ENCODE assay signal across 1 cellular context in the genomic region with DNA sequence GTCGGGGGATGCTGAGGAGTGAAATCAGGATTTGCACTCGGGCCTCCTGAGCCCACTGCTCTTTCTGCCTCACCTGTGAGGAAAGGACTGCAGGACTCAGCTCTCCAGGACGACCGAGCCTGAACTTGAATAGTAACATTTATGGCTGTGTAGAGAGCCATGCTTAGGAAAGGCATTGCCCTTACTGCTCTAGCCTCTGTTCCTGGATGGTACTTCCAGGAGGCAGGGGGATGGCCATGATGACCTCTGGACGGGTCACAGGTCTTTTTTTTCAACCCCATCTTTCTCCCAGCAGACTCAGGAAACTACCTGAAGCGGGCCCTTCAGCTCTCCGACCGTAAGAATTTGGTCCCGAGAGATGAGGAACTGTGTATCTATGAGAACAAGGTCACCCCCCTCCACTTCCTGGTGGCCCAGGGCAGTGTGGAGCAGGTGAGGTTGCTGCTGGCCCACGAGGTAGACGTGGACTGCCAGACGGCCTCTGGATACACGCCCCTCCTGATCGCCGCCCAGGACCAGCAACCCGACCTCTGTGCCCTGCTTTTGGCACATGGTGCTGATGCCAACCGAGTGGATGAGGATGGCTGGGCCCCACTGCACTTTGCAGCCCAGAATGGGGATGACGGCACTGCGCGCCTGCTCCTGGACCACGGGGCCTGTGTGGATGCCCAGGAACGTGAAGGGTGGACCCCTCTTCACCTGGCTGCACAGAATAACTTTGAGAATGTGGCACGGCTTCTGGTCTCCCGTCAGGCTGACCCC.
A peak's percentile ranks its signal among the peaks of the same experiment; 100 is the strongest.
TF ChIP-seq lines count a peak whose summit lies in the region.

No MANE protein-coding gene starts in this region.

TF ChIP-seq in K562, 482 proteins besides CTCF, POLR2A, EP300 and RAD21:
- TF ChIP-seq ASH1L (IDR thresholded peaks at IDR 0.05; ENCODE audit: borderline replicate concordance, low read depth, partially characterized antibody) (no peak), NR2C2 (CRISPR knock-in tag; IDR thresholded peaks at IDR 0.05) (peak; percentile 77; the same call in 1 of the 2 replicates), NR2C2 (tag; IDR thresholded peaks at IDR 0.05) (peak; percentile 55; the same call in 1 of the 2 replicates), NR2C1 (IDR thresholded peaks at IDR 0.05) (peak; percentile 61), NR2C1 (tag; IDR thresholded peaks at IDR 0.05) (peak; percentile 68; the same call in 1 of the 2 replicates), SOX6 (IDR thresholded peaks at IDR 0.05) (no peak)
- TF ChIP-seq, protein P1, sequence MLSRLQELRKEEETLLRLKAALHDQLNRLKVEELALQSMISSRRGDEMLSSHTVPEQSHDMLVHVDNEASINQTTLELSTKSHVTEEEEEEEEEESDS (CRISPR knock-in tag; IDR thresholded peaks at IDR 0.05), result no peak
